In genomic region chr2:126664234-126664633, GRCh38 we compare ENCODE assay signal across 8 cellular contexts. TPM values are rescaled to one million over a fixed set of nuclear protein-coding genes. Genes with fewer than 3 reads are reported as not detected.
DNase-seq lines count a peak whose midpoint lies in the region; ATAC-seq and TF ChIP-seq lines count a peak whose summit lies in the region.

No MANE protein-coding gene starts in this region.

- POLR2A ChIA-PET in activated CD8-positive, alpha-beta T cell treated with anti-CD3 and anti-CD28 coated beads for 36 hours (lab: Charles Lee), result interaction anchor here (0.8 to 1.8 kb wide), 5 partner anchors 10 to 34 kb away, joined by 3 to 8 read pairs (median 3); no protein-coding TSS in a partner anchor

- ATAC-seq in HG02885 (IDR thresholded peaks at IDR 0.05; ENCODE audit: poor library complexity, unreplicated experiment), result peak; percentile 77
- peak; percentile 82 for ATAC-seq in activated CD8-positive, alpha-beta T cell treated with anti-CD3 and anti-CD28 coated beads for 36 hours
- peak; percentile 78 for ATAC-seq in stimulated activated naive CD8-positive, alpha-beta T cell treated with anti-CD3 and anti-CD28 coated beads, Interleukin-15, amount 100 ng/mL, for 72 hours

- peaks cover 93% of the 10 kb centered on the region for H3K4me1 Mint-ChIP-seq in activated naive CD4-positive, alpha-beta T cell treated with anti-CD3 and anti-CD28 coated beads for 36 hours (ENCODE audit: low read depth)
- H3K4me1 Mint-ChIP-seq in activated CD8-positive, alpha-beta T cell treated with anti-CD3 and anti-CD28 coated beads for 36 hours (ENCODE audit: low read depth), result peaks cover 94% of the 10 kb centered on the region
- peaks cover 99% of the 10 kb centered on the region for H3K4me1 Mint-ChIP-seq in stimulated activated naive CD8-positive, alpha-beta T cell treated with anti-CD3 and anti-CD28 coated beads, Interleukin-15, amount 100 ng/mL, for 72 hours

- H3K4me3 Mint-ChIP-seq in activated naive CD4-positive, alpha-beta T cell treated with anti-CD3 and anti-CD28 coated beads for 36 hours, result peak overlapping the region; percentile 35
- H3K4me3 Mint-ChIP-seq in activated CD8-positive, alpha-beta T cell treated with anti-CD3 and anti-CD28 coated beads for 36 hours, result peak overlapping the region; percentile 68
- peak overlapping the region; percentile 77 to 80 for H3K4me3 Mint-ChIP-seq in stimulated activated naive CD8-positive, alpha-beta T cell treated with anti-CD3 and anti-CD28 coated beads, Interleukin-15, amount 100 ng/mL, for 72 hours

- CTCF ChIA-PET in activated naive CD4-positive, alpha-beta T cell treated with anti-CD3 and anti-CD28 coated beads for 36 hours (lab: Charles Lee), result interaction anchor here (1.2 kb wide), 1 partner anchor 136 kb away, joined by 3 read pairs; no protein-coding TSS in a partner anchor
- CTCF ChIA-PET in activated CD8-positive, alpha-beta T cell treated with anti-CD3 and anti-CD28 coated beads for 36 hours (lab: Charles Lee), result interaction anchor here (1.0 to 3.4 kb wide), 4 partner anchors 24 to 175 kb away, joined by 3 to 15 read pairs (median 8); no protein-coding TSS in a partner anchor

- H3K9me3 Mint-ChIP-seq in activated naive CD4-positive, alpha-beta T cell treated with anti-CD3 and anti-CD28 coated beads for 36 hours, result no peaks in the 10 kb centered on the region
- H3K9me3 Mint-ChIP-seq in activated CD8-positive, alpha-beta T cell treated with anti-CD3 and anti-CD28 coated beads for 36 hours, result no peaks in the 10 kb centered on the region
- H3K9me3 Mint-ChIP-seq in stimulated activated naive CD8-positive, alpha-beta T cell treated with anti-CD3 and anti-CD28 coated beads, Interleukin-15, amount 100 ng/mL, for 72 hours, result no peaks in the 10 kb centered on the region

- TF ChIP-seq CTCF in activated CD8-positive, alpha-beta T cell treated with anti-CD3 and anti-CD28 coated beads for 36 hours (IDR thresholded peaks at IDR 0.05), result no peak

- peak overlapping the region; percentile 100 for H3K27ac Mint-ChIP-seq in activated naive CD4-positive, alpha-beta T cell treated with anti-CD3 and anti-CD28 coated beads for 36 hours
- H3K27ac Mint-ChIP-seq in activated CD8-positive, alpha-beta T cell treated with anti-CD3 and anti-CD28 coated beads for 36 hours, result peak overlapping the region; percentile 94
- peak overlapping the region; percentile 95 to 96 for H3K27ac Mint-ChIP-seq in stimulated activated naive CD8-positive, alpha-beta T cell treated with anti-CD3 and anti-CD28 coated beads, Interleukin-15, amount 100 ng/mL, for 72 hours

- peaks cover 60% of the 10 kb centered on the region for H3K36me3 Mint-ChIP-seq in activated naive CD4-positive, alpha-beta T cell treated with anti-CD3 and anti-CD28 coated beads for 36 hours (ENCODE audit: low read depth)
- H3K36me3 Mint-ChIP-seq in activated CD8-positive, alpha-beta T cell treated with anti-CD3 and anti-CD28 coated beads for 36 hours (ENCODE audit: low read depth), result peaks cover 83% of the 10 kb centered on the region

- peak; percentile 40 for DNase-seq in activated naive CD4-positive, alpha-beta T cell treated with anti-CD3 and anti-CD28 coated beads for 36 hours
- DNase-seq in activated naive CD4-positive, alpha-beta T cell (lab: John Stamatoyannopoulos, UW), result no peak
- DNase-seq in activated CD8-positive, alpha-beta T cell treated with anti-CD3 and anti-CD28 coated beads for 36 hours, result peak; percentile 75
- DNase-seq in stimulated activated naive CD8-positive, alpha-beta T cell treated with anti-CD3 and anti-CD28 coated beads, Interleukin-15, amount 100 ng/mL, for 72 hours, result peak; percentile 24 to 57
- DNase-seq in NCI-H2081 treated with DMSO at 0.1 percent for 48 hours (lab: John Stamatoyannopoulos, UW) (no peak), NCI-H1436 treated with DMSO at 0.1 percent for 48 hours (lab: John Stamatoyannopoulos, UW) (no peak), retina (no peak)

- intact Hi-C loops in activated naive CD4-positive, alpha-beta T cell treated with anti-CD3 and anti-CD28 coated beads for 36 hours (cut with micrococcal nuclease), result no loop called here
- intact Hi-C loops in activated CD8-positive, alpha-beta T cell treated with anti-CD3 and anti-CD28 coated beads for 36 hours (cut with micrococcal nuclease), result loop anchor here (5.0 kb wide), 1 partner anchor 98 kb away; no protein-coding TSS in a partner anchor

- no peaks in the 10 kb centered on the region for H3K27me3 Mint-ChIP-seq in activated naive CD4-positive, alpha-beta T cell treated with anti-CD3 and anti-CD28 coated beads for 36 hours (ENCODE audit: low read depth)
- H3K27me3 Mint-ChIP-seq in activated CD8-positive, alpha-beta T cell treated with anti-CD3 and anti-CD28 coated beads for 36 hours, result no peaks in the 10 kb centered on the region
- no peaks in the 10 kb centered on the region for H3K27me3 Mint-ChIP-seq in stimulated activated naive CD8-positive, alpha-beta T cell treated with anti-CD3 and anti-CD28 coated beads, Interleukin-15, amount 100 ng/mL, for 72 hours

RNA-seq across cellular contexts. Expression of gene GYPC, which starts 8.3 kb away (rescaled TPM):
- total RNA-seq in activated naive CD4-positive, alpha-beta T cell treated with anti-CD3 and anti-CD28 coated beads for 36 hours, result 100 to 1,000 TPM; 150 to 155 TPM
- total RNA-seq in activated CD8-positive, alpha-beta T cell treated with anti-CD3 and anti-CD28 coated beads for 36 hours, result 100 to 1,000 TPM; 172 to 173 TPM

Comparison
In these comparisons a context has a peak if more than half of its experiments do, and no peak if none do; other contexts are left out.
1. DNase-seq: peak in activated naive CD4-positive, alpha-beta T cell treated with anti-CD3 and anti-CD28 coated beads for 36 hours (single experiment), activated CD8-positive, alpha-beta T cell treated with anti-CD3 and anti-CD28 coated beads for 36 hours (single experiment) and stimulated activated naive CD8-positive, alpha-beta T cell treated with anti-CD3 and anti-CD28 coated beads, Interleukin-15, amount 100 ng/mL, for 72 hours (2 of 2); none in activated naive CD4-positive, alpha-beta T cell (0 of 4), NCI-H2081 treated with DMSO at 0.1 percent for 48 hours (single experiment), NCI-H1436 treated with DMSO at 0.1 percent for 48 hours (single experiment) and retina (single experiment).
2. Peak in every context shown above with its lines, with median percentiles within 50 percentile points of each other: H3K27ac Mint-ChIP-seq, H3K4me3 Mint-ChIP-seq and ATAC-seq.